ENCODE assay signal across 1 cellular context in genomic region chr3:186260726-186261125, GRCh38.
TF ChIP-seq lines count a peak whose summit lies in the region.

No MANE protein-coding gene starts in this region.

TF ChIP-seq in SK-N-SH, 30 proteins besides CTCF, POLR2A, EP300 and RAD21 (continued from another document):
- no peak for TF ChIP-seq IRF3 (IDR thresholded peaks at IDR 0.05; ENCODE audit: low read depth, low read length)
- TF ChIP-seq REST (IDR thresholded peaks at IDR 0.05; ENCODE audit: low read depth, low read length), result no peak
- no peak for TF ChIP-seq GABPA (IDR thresholded peaks at IDR 0.05; ENCODE audit: low read depth)
- TF ChIP-seq JUND (IDR thresholded peaks at IDR 0.05), result no peak
- TF ChIP-seq NFIC (IDR thresholded peaks at IDR 0.05; ENCODE audit: borderline replicate concordance), result no peak
- TF ChIP-seq CHD2 (IDR thresholded peaks at IDR 0.05; ENCODE audit: low read length, partially characterized antibody), result no peak
- TF ChIP-seq TEAD4 (IDR thresholded peaks at IDR 0.05; ENCODE audit: borderline replicate concordance, insufficient read depth), result no peak
- no peak for TF ChIP-seq RFX5 (IDR thresholded peaks at IDR 0.05; ENCODE audit: low read length)
- TF ChIP-seq GATA2 (CRISPR knock-in tag; IDR thresholded peaks at IDR 0.05), result no peak
- no peak for TF ChIP-seq SMC3 (IDR thresholded peaks at IDR 0.05; ENCODE audit: low read depth, low read length)
